In the genomic region with DNA sequence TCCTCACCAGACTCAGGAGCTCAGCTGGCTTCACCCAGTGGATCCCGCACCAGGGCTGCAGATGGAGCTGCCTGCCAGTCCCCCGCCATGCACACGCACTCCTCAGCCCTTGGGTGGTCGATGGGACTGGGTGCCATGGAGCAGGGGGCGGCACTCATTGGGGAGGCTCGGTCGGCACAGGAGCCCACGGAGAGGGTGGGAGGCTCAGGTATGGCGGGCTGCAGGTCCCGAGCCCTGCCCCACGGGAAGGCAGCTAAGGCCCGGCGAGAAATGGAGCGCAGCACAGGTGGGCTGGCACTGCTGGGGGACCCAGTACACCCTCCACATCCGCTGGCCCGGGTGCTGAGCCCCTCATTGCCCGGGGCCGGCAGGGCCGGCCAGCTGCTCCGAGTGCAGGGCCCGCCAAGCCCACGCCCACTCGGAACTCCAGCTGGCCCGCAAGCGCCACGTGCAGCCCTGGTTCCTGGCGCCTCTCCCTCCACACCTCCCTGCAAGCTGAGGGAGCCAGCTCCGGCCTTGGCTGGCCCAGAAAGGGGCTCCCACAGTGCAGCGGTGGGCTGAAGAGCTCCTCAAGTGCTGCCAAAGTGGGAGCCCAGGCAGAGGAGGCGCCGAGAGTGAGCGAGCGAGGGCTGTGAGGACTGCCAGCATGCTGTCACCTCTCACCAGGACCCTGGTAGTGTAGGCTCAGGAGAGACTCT, we compare ENCODE assay signal across 10 cellular contexts. TPM values are rescaled to one million over a fixed set of nuclear protein-coding genes. Genes with fewer than 3 reads are reported as not detected.
"Had no signal": no experiment of that assay in that cellular context is flagged by ENCODE, and none has a peak within 500 bp of the region (broad histone marks: within the 10 kb centered on the region; RNA-seq: fewer than 3 reads in every experiment).

No MANE protein-coding gene starts in this region.

RNA-seq across cellular contexts. Expression of a gene that starts 41.1 kb away (rescaled TPM):
- total RNA-seq: OCI-LY7, PC-3, PC-9, Peyer's patch, Right ventricle myocardium inferior, Right ventricle myocardium superior, RPMI7951, SJCRH30, SJSA1, SK-MEL-5 had no signal

RNA-seq across cellular contexts. Expression of a gene that starts 55.1 kb away (rescaled TPM):
- total RNA-seq: OCI-LY7, PC-3, PC-9, Peyer's patch, Right ventricle myocardium inferior, Right ventricle myocardium superior, RPMI7951, SJCRH30, SJSA1, SK-MEL-5 had no signal
